Comparison of ENCODE assay signal across 16 cellular contexts in genomic region chr16:67931712-67932461, GRCh38. TPM values are rescaled to one million over a fixed set of nuclear protein-coding genes. Genes with fewer than 3 reads are reported as not detected.
DNase-seq lines count a peak whose midpoint lies in the region; ATAC-seq and TF ChIP-seq lines count a peak whose summit lies in the region.
"Had no signal": no experiment of that assay in that cellular context is flagged by ENCODE, and none has a peak within 500 bp of the region (broad histone marks: within the 10 kb centered on the region; RNA-seq: fewer than 3 reads in every experiment).

CTRL (minus strand) TSS chr16:67931862; CDS start chr16:67931852, 10 bp downstream.

- CTCF ChIA-PET in SK-N-SH (lab: Yijun Ruan, JAX) = interaction anchor here (1.5 to 28.1 kb wide), 4 partner anchors 10 to 115 kb away, joined by 3 to 564 read pairs (median 20); partner anchors contain the start of genes EDC4, NRN1L and PSKH1

- POLR2A ChIA-PET in SK-N-SH (lab: Yijun Ruan, JAX) = interaction anchor here (0.7 kb wide), 1 partner anchor 9 kb away, joined by 3 read pairs; no protein-coding TSS in a partner anchor

- H3K4me3 Mint-ChIP-seq in HFFc6 = no peak within 1 kb of the TSS
- H3K4me3 Mint-ChIP-seq in chondrocyte (ENCODE audit: unreplicated experiment) = no peak within 1 kb of the TSS
- H3K4me3 Mint-ChIP-seq: activated naive CD8-positive, alpha-beta T cell; dendritic cell treated with granulocyte-macrophage colony-stimulating factor and Interleukin-4, amounts not matched to agents 40 ng/mL and 50 ng/mL, for 4 days had no signal

- H3K36me3 ChIP-seq in SK-N-SH (replicated peaks in 1 of 2; ENCODE audit: control insufficient read depth in 1 of 2, insufficient read depth in 2 of 2, low read length in 1 of 2) (peaks cover 0 to 34% of the 10 kb centered on the region in 2 experiments), osteoblast (ENCODE audit: insufficient read depth, low read length) (peaks cover 31% of the 10 kb centered on the region), HAP-1 (replicated peaks) (peaks cover 24% of the 10 kb centered on the region)

- TF ChIP-seq RAD21 in SK-N-SH (IDR thresholded peaks at IDR 0.05; ENCODE audit: low read length) = no peak

- H3K9ac ChIP-seq in SK-N-SH = no peak within 1 kb of the TSS

- no peak within 1 kb of the TSS for H2AFZ ChIP-seq in SK-N-SH (ENCODE audit: low read depth)
- no peak within 1 kb of the TSS for H2AFZ ChIP-seq in osteoblast (ENCODE audit: low read length)

- TF ChIP-seq CTCF in SK-N-SH (IDR thresholded peaks at IDR 0.05) (0 out of 2 replicates have a peak, but pooled peaks have one; percentile 29), HFFc6 (IDR thresholded peaks at IDR 0.05) (peak; percentile 62), chondrocyte (IDR thresholded peaks at IDR 0.05) (peak; percentile 47), osteoblast (IDR thresholded peaks at IDR 0.05; ENCODE audit: extremely low read depth, low read depth, low read length) (peak; percentile 27)

- in situ Hi-C loops in HAP-1 (cut with MboI; ENCODE audit: low sequenced_read_pairs) = no loop called here

- H3K4me2 ChIP-seq in SK-N-SH (no peak within 1 kb of the TSS), osteoblast (ENCODE audit: insufficient read depth, low read length) (no peak within 1 kb of the TSS)

- H3K4me3 ChIP-seq in SK-N-SH (ENCODE audit: low read depth in 2 of 2, low read length in 1 of 2) (no peak within 1 kb of the TSS), osteoblast (ENCODE audit: insufficient read depth, low read length) (no peak within 1 kb of the TSS), HAP-1 (no peak within 1 kb of the TSS)
- H3K4me3 ChIP-seq: mucosa of descending colon, SK-N-MC, thoracic aorta had no signal

- peaks cover 27% of the 10 kb centered on the region for H3K27me3 Mint-ChIP-seq in HFFc6 (ENCODE audit: insufficient read depth)
- H3K27me3 Mint-ChIP-seq in chondrocyte (ENCODE audit: low read depth) = no peaks in the 10 kb centered on the region
- H3K27me3 Mint-ChIP-seq: activated naive CD8-positive, alpha-beta T cell; dendritic cell treated with granulocyte-macrophage colony-stimulating factor and Interleukin-4, amounts not matched to agents 40 ng/mL and 50 ng/mL, for 4 days had no signal

- H3K27ac ChIP-seq in SK-N-SH (ENCODE audit: low read depth in 2 of 2, low read length in 1 of 2) = no peak within 1 kb of the TSS
- no peak within 1 kb of the TSS for H3K27ac ChIP-seq in osteoblast (ENCODE audit: low read depth, low read length)
- no peak within 1 kb of the TSS for H3K27ac ChIP-seq in substantia nigra (ENCODE audit: low read depth, low read length, poor library complexity, severe bottlenecking)
- H3K27ac ChIP-seq: 22Rv1, SK-N-MC, thoracic aorta had no signal

- H3K27me3 ChIP-seq in SK-N-SH (ENCODE audit: insufficient read depth) (no peaks in the 10 kb centered on the region), osteoblast (ENCODE audit: insufficient read depth, low read length) (no peaks in the 10 kb centered on the region), HAP-1 (ENCODE audit: low read depth) (no peaks in the 10 kb centered on the region)

- H3K4me1 Mint-ChIP-seq in HFFc6 (ENCODE audit: low read depth) (peaks cover 22% of the 10 kb centered on the region), chondrocyte (ENCODE audit: low read depth) (peaks cover 21% of the 10 kb centered on the region)

- H3K27ac Mint-ChIP-seq in HFFc6 (no peak within 1 kb of the TSS), chondrocyte (ENCODE audit: unreplicated experiment) (no peak within 1 kb of the TSS)
- H3K27ac Mint-ChIP-seq: activated naive CD8-positive, alpha-beta T cell; dendritic cell treated with granulocyte-macrophage colony-stimulating factor and Interleukin-4, amounts not matched to agents 40 ng/mL and 50 ng/mL, for 4 days had no signal

- H3K9me3 ChIP-seq in SK-N-SH = no peaks in the 10 kb centered on the region
- H3K9me3 ChIP-seq in osteoblast (ENCODE audit: low read depth, low read length) = no peaks in the 10 kb centered on the region
- no peaks in the 10 kb centered on the region for H3K9me3 ChIP-seq in HAP-1
- H3K9me3 ChIP-seq: mucosa of descending colon, thoracic aorta had no signal

- H4K20me1 ChIP-seq in SK-N-SH (ENCODE audit: insufficient read depth) (peaks cover 13% of the 10 kb centered on the region), osteoblast (ENCODE audit: insufficient read depth, low read length) (peaks cover 31% of the 10 kb centered on the region)

- H3K9me3 Mint-ChIP-seq in HFFc6 = peaks cover 8% of the 10 kb centered on the region; the same call in 1 of the 2 replicates
- no peaks in the 10 kb centered on the region for H3K9me3 Mint-ChIP-seq in chondrocyte (ENCODE audit: low read depth)
- H3K9me3 Mint-ChIP-seq: dendritic cell treated with granulocyte-macrophage colony-stimulating factor and Interleukin-4, amounts not matched to agents 40 ng/mL and 50 ng/mL, for 4 days had no signal

- DNase-seq in SK-N-SH = no peak
- no peak for DNase-seq in HFFc6
- no peak for DNase-seq in chondrocyte (ENCODE audit: low spot score)
- DNase-seq in osteoblast (ENCODE audit: insufficient read length, low spot score, missing footprints) = peak; percentile 83
- no peak for DNase-seq in NOMO-1 (lab: John Stamatoyannopoulos, UW; ENCODE audit: unreplicated experiment in 2 of 2)
- DNase-seq in HAP-1 (ENCODE audit: low spot score in 2 of 2) = no peak
- DNase-seq in substantia nigra (lab: John Stamatoyannopoulos, UW) = no peak
- DNase-seq: kidney; mucosa of descending colon; NK-92 treated with Interleukin-12 subunit alpha and Interleukin-12 subunit beta, amount 100 ng/mL, for 24 hours had no signal

- peaks cover 5 to 18% of the 10 kb centered on the region in 2 experiments; a peak in 2 of 4 replicates for H3K4me1 ChIP-seq in SK-N-SH (ENCODE audit: control insufficient read depth in 1 of 2, insufficient read depth in 2 of 2, low read depth in 1 of 2, low read length in 1 of 2)
- peaks cover 15% of the 10 kb centered on the region for H3K4me1 ChIP-seq in osteoblast (ENCODE audit: insufficient read depth, low read length)
- peaks cover 9% of the 10 kb centered on the region for H3K4me1 ChIP-seq in HAP-1

- H3K36me3 Mint-ChIP-seq in HFFc6 (ENCODE audit: low read depth) (no peaks in the 10 kb centered on the region), chondrocyte (ENCODE audit: low read depth) (peaks cover 1% of the 10 kb centered on the region)

- ATAC-seq in SK-N-SH treated with all-trans-retinoic acid at 6 μM for 48 hours = no peak
- ATAC-seq: mucosa of descending colon had no signal

- H3K9me2 ChIP-seq in SK-N-SH = no peaks in the 10 kb centered on the region

- WGBS in SK-N-SH (ENCODE audit: low lambda C conversion rate) = 94% methylated on average over 4 of the region's 15 CpGs

- no peak for TF ChIP-seq EP300 in SK-N-SH (IDR thresholded peaks at IDR 0.05; ENCODE audit: borderline replicate concordance in 1 of 2, low read depth in 1 of 2, low read length in 1 of 2)

- no peaks in the 10 kb centered on the region for H3F3A ChIP-seq in SK-N-SH (replicated peaks; ENCODE audit: insufficient read depth)

- peaks cover 4% of the 10 kb centered on the region; the same call in 1 of the 2 replicates for H3K79me2 ChIP-seq in SK-N-SH (ENCODE audit: insufficient read depth)
- H3K79me2 ChIP-seq in osteoblast (ENCODE audit: insufficient read depth, low read length) = peaks cover 14% of the 10 kb centered on the region

TF ChIP-seq in SK-N-SH, 30 proteins besides CTCF, POLR2A, EP300 and RAD21 (continues in another document):
- TF ChIP-seq ELF1 (IDR thresholded peaks at IDR 0.05) (no peak), MEF2A (IDR thresholded peaks at IDR 0.05; ENCODE audit: borderline replicate concordance, low read depth) (no peak), RXRA (IDR thresholded peaks at IDR 0.05; ENCODE audit: borderline replicate concordance, low read depth) (no peak), SMC3 (IDR thresholded peaks at IDR 0.05; ENCODE audit: low read depth, low read length) (no peak), SIN3A (IDR thresholded peaks at IDR 0.05; ENCODE audit: borderline replicate concordance, low read depth, low read length) (no peak), NRF1 (IDR thresholded peaks at IDR 0.05; ENCODE audit: low read depth, low read length) (no peak), POLR2AphosphoS5 (IDR thresholded peaks at IDR 0.05; ENCODE audit: low read depth, low read length) (no peak), FOXM1 (IDR thresholded peaks at IDR 0.05; ENCODE audit: low read depth) (no peak), TEAD4 (IDR thresholded peaks at IDR 0.05; ENCODE audit: borderline replicate concordance, insufficient read depth) (no peak)
- TF ChIP-seq, protein P1, sequence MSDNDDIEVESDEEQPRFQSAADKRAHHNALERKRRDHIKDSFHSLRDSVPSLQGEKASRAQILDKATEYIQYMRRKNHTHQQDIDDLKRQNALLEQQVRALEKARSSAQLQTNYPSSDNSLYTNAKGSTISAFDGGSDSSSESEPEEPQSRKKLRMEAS (IDR thresholded peaks at IDR 0.05; ENCODE audit: low read depth) = no peak

TF ChIP-seq in SK-N-SH treated with all-trans-retinoic acid at 6 μM for 48 hours, 23 proteins besides CTCF, POLR2A, EP300 and RAD21 (continues in another document):
- no peak for TF ChIP-seq ZFP30 (CRISPR knock-in tag; IDR thresholded peaks at IDR 0.05)
- TF ChIP-seq TOX (CRISPR knock-in tag; IDR thresholded peaks at IDR 0.05; ENCODE audit: borderline replicate concordance) = no peak
- TF ChIP-seq ARNTL (CRISPR knock-in tag; IDR thresholded peaks at IDR 0.05; ENCODE audit: borderline replicate concordance, low read depth) = no peak
- TF ChIP-seq OSR1 (CRISPR knock-in tag; IDR thresholded peaks at IDR 0.05) = no peak
- no peak for TF ChIP-seq ZNF70 (CRISPR knock-in tag; IDR thresholded peaks at IDR 0.05)
- no peak for TF ChIP-seq CSDC2 (CRISPR knock-in tag; IDR thresholded peaks at IDR 0.05)

RNA-seq across cellular contexts. Expression of gene CTRL, which starts in this region (rescaled TPM):
- 1.3 and 1.9 TPM in 2 replicates for polyA plus RNA-seq in SK-N-SH (2012; rRNA removed)
- polyA plus RNA-seq in SK-N-SH (2012; cell fraction: cytosol; rRNA removed) = 0.40 and 0.64 TPM in 2 replicates
- 7.1 and 10.0 TPM in 2 replicates for polyA plus RNA-seq in SK-N-SH (2012; cell fraction: nucleus; rRNA removed)
- under 1 TPM; 0.25 to 0.63 (median 0.43) TPM for total RNA-seq in HFFc6 (2021; fragmentation: NEBNext Ultra II Directional; extraction: Animal tissue kit (Norgen Biotek cat#: 25700))
- total RNA-seq in chondrocyte = not detected in 3 replicates
- 0.36 and 0.59 TPM in 2 replicates for total RNA-seq in osteoblast

Comparison
In these comparisons a context has a peak if more than half of its experiments do, and no peak if none do; other contexts are left out.
1. Peak in DNase-seq in osteoblast; RNA of the gene not detected or under 1 TPM.